16 cellular contexts compared by ENCODE assay signal in the genomic region with DNA sequence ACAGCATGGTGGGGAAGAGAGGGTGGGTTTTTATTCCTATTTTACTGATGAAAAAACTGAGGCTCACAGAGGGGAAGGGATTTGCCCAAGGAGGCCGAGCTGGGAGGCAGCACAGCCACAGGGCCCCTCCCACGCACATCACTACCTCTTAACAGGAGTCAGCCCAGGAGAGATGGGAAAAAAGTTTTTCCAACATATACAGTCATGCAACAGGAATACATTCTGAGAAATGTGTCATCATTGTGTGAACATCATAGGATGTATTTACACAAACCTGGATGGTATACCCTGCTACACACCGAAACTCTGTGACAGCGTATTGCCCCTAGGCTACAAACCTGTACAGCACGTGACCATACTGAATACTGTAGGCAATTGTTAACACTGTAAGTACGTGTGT. TPM values are rescaled to one million over a fixed set of nuclear protein-coding genes. Genes with fewer than 3 reads are reported as not detected.
DNase-seq lines count a peak whose midpoint lies in the region; ATAC-seq and TF ChIP-seq lines count a peak whose summit lies in the region.
"Had no signal": no experiment of that assay in that cellular context is flagged by ENCODE, and none has a peak within 500 bp of the region (broad histone marks: within the 10 kb centered on the region; RNA-seq: fewer than 3 reads in every experiment).

No MANE protein-coding gene starts in this region.

- peaks cover 100% of the 10 kb centered on the region for H3K36me3 Mint-ChIP-seq in activated T-helper 17 cell treated with anti-CD3 and anti-CD28 coated beads, Interleukin-2, amount 50 U/mL, for 72 hours (ENCODE audit: low read depth)
- H3K36me3 Mint-ChIP-seq: brain had no signal

- no peaks in the 10 kb centered on the region for H3K9me3 Mint-ChIP-seq in activated T-helper 17 cell treated with anti-CD3 and anti-CD28 coated beads, Interleukin-2, amount 50 U/mL, for 72 hours

- no peak for ATAC-seq in activated T-helper 17 cell treated with anti-CD3 and anti-CD28 coated beads, Interleukin-2, amount 50 U/mL, for 72 hours (replicated peaks)
- ATAC-seq in GM19467 (IDR thresholded peaks at IDR 0.05; ENCODE audit: unreplicated experiment), result no peak
- ATAC-seq: GM23338 had no signal

- DNase-seq in ELR (ENCODE audit: low read depth) (peak; percentile 85), kidney tubule cell (ENCODE audit: low spot score) (peak; percentile 46), germinal center (ENCODE audit: low spot score) (no peak), HT-29 (ENCODE audit: low spot score) (no peak), H4 (ENCODE audit: low spot score) (no peak)
- DNase-seq: activated CD8-positive, alpha-beta memory T cell treated with anti-CD3 and anti-CD28 coated beads, Interleukin-2, amount 50 U/mL, for 48 hours; endodermal cell; kidney; NCI-H146 had no signal

- H3K4me1 Mint-ChIP-seq in activated T-helper 17 cell treated with anti-CD3 and anti-CD28 coated beads, Interleukin-2, amount 50 U/mL, for 72 hours, result peaks cover 72% of the 10 kb centered on the region

- H3K4me3 Mint-ChIP-seq in activated T-helper 17 cell treated with anti-CD3 and anti-CD28 coated beads, Interleukin-2, amount 50 U/mL, for 72 hours, result peak overlapping the region; percentile 91
- H3K4me3 Mint-ChIP-seq: brain, endodermal cell, GM23338 had no signal

- H3K27ac ChIP-seq in 22Rv1, result peak overlapping the region; percentile 78
- H3K27ac ChIP-seq: KMS-11 had no signal

- no peaks in the 10 kb centered on the region for H3K27me3 Mint-ChIP-seq in activated T-helper 17 cell treated with anti-CD3 and anti-CD28 coated beads, Interleukin-2, amount 50 U/mL, for 72 hours
- H3K27me3 Mint-ChIP-seq: brain, progenitor cell of endocrine pancreas had no signal

- peak overlapping the region; percentile 16 for H3K27ac Mint-ChIP-seq in activated T-helper 17 cell treated with anti-CD3 and anti-CD28 coated beads, Interleukin-2, amount 50 U/mL, for 72 hours
- H3K27ac Mint-ChIP-seq: brain, endodermal cell, GM23338, progenitor cell of endocrine pancreas had no signal

- TF ChIP-seq CTCF in 22Rv1 (IDR thresholded peaks at IDR 0.05), result no peak

RNA-seq across cellular contexts. Expression of a gene that starts 11.6 kb away (rescaled TPM):
- total RNA-seq in activated T-helper 17 cell treated with anti-CD3 and anti-CD28 coated beads, Interleukin-2, amount 50 U/mL, for 72 hours, result 100 to 1,000 TPM in 1 of 2 donors, 10 to 100 TPM in 1; 71.4 to 164 TPM
- total RNA-seq in HT-29 (2014; rRNA removed; shearing (Covaris generic)), result 0.41 and 0.73 TPM in 2 replicates
- 0.21 TPM in 2 replicates for total RNA-seq in H4 (2014; rRNA removed; shearing (Covaris generic))

RNA-seq across cellular contexts. Expression of a gene that starts 38.0 kb away (rescaled TPM):
- 100 to 1,000 TPM; 236 to 258 TPM for total RNA-seq in activated T-helper 17 cell treated with anti-CD3 and anti-CD28 coated beads, Interleukin-2, amount 50 U/mL, for 72 hours
- total RNA-seq in HT-29 (2014; rRNA removed; shearing (Covaris generic)), result 100 and 106 TPM in 2 replicates
- 52.7 and 66.6 TPM in 2 replicates for total RNA-seq in H4 (2014; rRNA removed; shearing (Covaris generic))

Comparison
In these comparisons a context has a peak if more than half of its experiments do, and no peak if none do; other contexts are left out.
1. DNase-seq: peak in ELR (single experiment) and kidney tubule cell (single experiment); none in germinal center (single experiment), HT-29 (single experiment) and H4 (single experiment).
2. RNA of a gene that starts 11.6 kb away (total RNA-seq): 71.4 to 164 TPM in activated T-helper 17 cell treated with anti-CD3 and anti-CD28 coated beads, Interleukin-2, amount 50 U/mL, for 72 hours; 0.41 to 0.73 TPM in HT-29 and 0.21 TPM in H4; every median in the first group is over 10 times any median in the second.